ENCODE assay signal across 18 cellular contexts in genomic region chr10:5461914-5462840, GRCh38. TPM values are rescaled to one million over a fixed set of nuclear protein-coding genes. Genes with fewer than 3 reads are reported as not detected.
DNase-seq lines count a peak whose midpoint lies in the region; FAIRE-seq and TF ChIP-seq lines count a peak whose summit lies in the region.
"Had no signal": no experiment of that assay in that cellular context is flagged by ENCODE, and none has a peak within 500 bp of the region (broad histone marks: within the 10 kb centered on the region; RNA-seq: fewer than 3 reads in every experiment).

No MANE protein-coding gene starts in this region.

- no peak overlapping the region for H2AFZ ChIP-seq in H1 (ENCODE audit: low read length)

- H3K9me3 ChIP-seq in BLaER1, result no peaks in the 10 kb centered on the region
- H3K9me3 ChIP-seq in SJCRH30 (replicated peaks), result no peaks in the 10 kb centered on the region
- H3K9me3 ChIP-seq in H1 (ENCODE audit: insufficient read depth in 2 of 2, low read depth in 1 of 2, low read length in 1 of 2), result no peaks in the 10 kb centered on the region
- no peaks in the 10 kb centered on the region for H3K9me3 ChIP-seq in muscle layer of colon (ENCODE audit: low read length)
- H3K9me3 ChIP-seq in transverse colon, result no peaks in the 10 kb centered on the region
- H3K9me3 ChIP-seq: SJSA1, upper lobe of left lung had no signal

- H2BK12ac ChIP-seq in H1 (ENCODE audit: low read depth, low read length), result no peak overlapping the region

- H3K36me3 ChIP-seq in BLaER1 (peaks cover 33% of the 10 kb centered on the region), SJCRH30 (peaks cover 34% of the 10 kb centered on the region), H1 (ENCODE audit: control insufficient read depth in 2 of 4, insufficient read depth in 4 of 4, low read length in 3 of 4) (peaks cover 2 to 35% (median 26%) of the 10 kb centered on the region in 4 experiments; a peak in 7 of 8 replicates), muscle layer of colon (ENCODE audit: insufficient read depth, low read length) (peaks cover 18% of the 10 kb centered on the region), transverse colon (peaks cover 0 to 12% (median 6%) of the 10 kb centered on the region in 4 donors)

- H3K14ac ChIP-seq in H1 (ENCODE audit: insufficient read length), result no peak overlapping the region

- no peak overlapping the region for H4K8ac ChIP-seq in H1 (ENCODE audit: extremely low read depth, insufficient read depth, low read length)

- TF ChIP-seq CTCF in H1 (IDR thresholded peaks at IDR 0.05; ENCODE audit: control extremely low read depth in 1 of 3, insufficient read depth in 1 of 3, low read depth in 1 of 3, low read length in 3 of 3) (no peak), transverse colon (IDR thresholded peaks at IDR 0.05) (no peak)

- H2BK15ac ChIP-seq in H1 (ENCODE audit: low read length), result no peak overlapping the region

- H3K9ac ChIP-seq in BLaER1 (no peak overlapping the region), H1 (replicated peaks in 1 of 4; ENCODE audit: extremely low read depth in 1 of 4, low read depth in 3 of 4, low read length in 3 of 4) (no peak overlapping the region), muscle layer of colon (ENCODE audit: low read length) (no peak overlapping the region)

- H3K79me1 ChIP-seq in H1 (ENCODE audit: low read depth, low read length), result no peaks in the 10 kb centered on the region

- TF ChIP-seq EP300 in H1 (IDR thresholded peaks at IDR 0.05; ENCODE audit: borderline replicate concordance in 1 of 2, low read depth in 2 of 2, low read length in 2 of 2) (no peak), transverse colon (IDR thresholded peaks at IDR 0.05; ENCODE audit: low read depth) (no peak)

- peaks cover 8% of the 10 kb centered on the region; the same call in 1 of the 2 replicates for H3K23me2 ChIP-seq in H1 (ENCODE audit: low read depth, low read length)

- H4K91ac ChIP-seq in H1 (replicated peaks; ENCODE audit: insufficient read length, low read length), result no peak overlapping the region

- in situ Hi-C loops in transverse colon (cut with MboI; ENCODE audit: low pct_ligation_motif_present in 1 of 4, low pct_unique_long_range_greater_than_20kb in 1 of 4, low sequenced_read_pairs in 3 of 4), result no loop called here

- no peak overlapping the region for H2BK120ac ChIP-seq in H1 (replicated peaks; ENCODE audit: low read depth, low read length)

- TF ChIP-seq POLR2A in H1 (IDR thresholded peaks at IDR 0.05; ENCODE audit: control extremely low read depth in 1 of 2, low read depth in 2 of 2, low read length in 2 of 2), result peak in 1 of 2 experiments; percentile 30; a peak in 1 of 3 replicates
- no peak for TF ChIP-seq POLR2A in transverse colon (IDR thresholded peaks at IDR 0.05)

- H3K27ac ChIP-seq in BLaER1, result no peak overlapping the region
- peak overlapping the region; percentile 82 for H3K27ac ChIP-seq in SJCRH30
- H3K27ac ChIP-seq in H1 (ENCODE audit: low read depth, low read length), result no peak overlapping the region
- H3K27ac ChIP-seq in muscle layer of colon (ENCODE audit: low read depth, low read length), result peak overlapping the region; percentile 13
- no peak overlapping the region for H3K27ac ChIP-seq in transverse colon
- H3K27ac ChIP-seq: SJSA1, upper lobe of left lung had no signal

- H2AK5ac ChIP-seq in H1 (ENCODE audit: low read depth, low read length), result no peak overlapping the region; the same call in 1 of the 2 replicates

- H3K4me2 ChIP-seq in BLaER1, result peak overlapping the region; percentile 60
- no peak overlapping the region for H3K4me2 ChIP-seq in H1 (ENCODE audit: insufficient read depth in 1 of 2, low read depth in 2 of 2, low read length in 2 of 2)

- intact Hi-C loops in transverse colon (cut with DNase I; ENCODE audit: low total_unique reads), result no loop called here

- H3K27me3 ChIP-seq in BLaER1, result no peaks in the 10 kb centered on the region
- H3K27me3 ChIP-seq in SJCRH30, result no peaks in the 10 kb centered on the region
- no peaks in the 10 kb centered on the region for H3K27me3 ChIP-seq in H1 (replicated peaks in 1 of 4; ENCODE audit: control insufficient read depth in 3 of 4, extremely low read depth in 1 of 4, insufficient read depth in 3 of 4, low read length in 3 of 4)
- H3K27me3 ChIP-seq in muscle layer of colon (ENCODE audit: control insufficient read depth in 1 of 2, insufficient read depth in 2 of 2, low read length in 2 of 2), result no peaks in the 10 kb centered on the region
- no peaks in the 10 kb centered on the region for H3K27me3 ChIP-seq in transverse colon
- H3K27me3 ChIP-seq: SJSA1, upper lobe of left lung had no signal

- no peaks in the 10 kb centered on the region for H3K79me2 ChIP-seq in H1 (ENCODE audit: control insufficient read depth in 1 of 2, insufficient read depth in 2 of 2, low read length in 2 of 2)

- no peak for TF ChIP-seq RAD21 in H1 (IDR thresholded peaks at IDR 0.05 in 1 of 2, conservative IDR thresholded peaks at IDR 0.05 in 1 of 2; ENCODE audit: low read depth in 2 of 2, low read length in 2 of 2)

- 0 out of 2 replicates have a peak overlapping the region, but pooled peaks have one; percentile 6 for H2BK5ac ChIP-seq in H1 (ENCODE audit: low read depth, low read length)

- H3K4me3 ChIP-seq in BLaER1, result no peak overlapping the region
- peak overlapping the region; percentile 9; the same call in 1 of the 2 replicates for H3K4me3 ChIP-seq in SJCRH30
- H3K4me3 ChIP-seq in H1 (ENCODE audit: extremely low read depth in 1 of 4, insufficient read depth in 2 of 4, low read depth in 3 of 4, low read length in 4 of 4), result no peak overlapping the region
- no peak overlapping the region for H3K4me3 ChIP-seq in muscle layer of colon (ENCODE audit: low read depth in 1 of 2, low read length in 2 of 2)
- H3K4me3 ChIP-seq in transverse colon, result no peak overlapping the region
- H3K4me3 ChIP-seq: SJSA1, upper lobe of left lung had no signal

- POLR2A ChIA-PET in H1 (lab: Charles Lee; ENCODE audit: partially characterized antibody), result interaction anchor here (0.9 to 4.6 kb wide), 13 partner anchors 10 to 153 kb away, joined by 3 to 44 read pairs (median 4); partner anchors contain the start of genes CALML3 and CALML5

- no peak overlapping the region for H3K23ac ChIP-seq in H1 (ENCODE audit: insufficient read length)

- peak overlapping the region; percentile 51; the same call in 1 of the 2 replicates for H2BK20ac ChIP-seq in H1 (ENCODE audit: low read length)

- FAIRE-seq in H1 (lab: Jason Lieb, UNC), result no peak

- peak; percentile 62 to 79 for DNase-seq in SJCRH30
- DNase-seq in H1 (ENCODE audit: low read depth in 1 of 2, low spot score in 2 of 2), result peak in 1 of 2 experiments; percentile 46
- no peak for DNase-seq in hypothalamus (lab: John Stamatoyannopoulos, UW)
- DNase-seq in NCI-H2081 treated with DMSO at 0.1 percent for 48 hours (lab: John Stamatoyannopoulos, UW), result no peak
- no peak for DNase-seq in transverse colon
- DNase-seq in NCI-H1417 (lab: John Stamatoyannopoulos, UW), result no peak
- DNase-seq: activated CD4-positive, CD25-positive, alpha-beta regulatory T cell treated with anti-CD3 and anti-CD28 coated beads, Interleukin-2, amount 50 U/mL, for 72 hours; hippocampal formation; NCI-H524; retina; upper lobe of left lung had no signal

- 79% methylated on average over 17 of the region's 17 CpGs; no CpG with 5 or more reads in 1 of the 2 experiments for WGBS in H1 (ENCODE audit: extremely low coverage in 1 of 2, insufficient coverage in 1 of 2, insufficient read length in 1 of 2, insufficient replicate concordance in 2 of 2, low coverage in 1 of 2, low lambda C conversion rate in 2 of 2, missing lambda C conversion rate in 1 of 2), 2 experiments
- WGBS in transverse colon (ENCODE audit: low coverage in 1 of 2), 2 donors, result 68 to 71% methylated on average over 17 of the region's 17 CpGs

- no peak overlapping the region for H3K4ac ChIP-seq in H1 (replicated peaks; ENCODE audit: insufficient read length, low read depth, low read length)

- no peak overlapping the region for H4K5ac ChIP-seq in H1 (ENCODE audit: insufficient read length, low read depth, low read length)

- H4K20me1 ChIP-seq in BLaER1 (no peaks in the 10 kb centered on the region), H1 (replicated peaks in 1 of 2; ENCODE audit: control insufficient read depth in 1 of 2, insufficient read depth in 2 of 2, low read length in 2 of 2) (no peaks in the 10 kb centered on the region)

- H3K18ac ChIP-seq in H1 (ENCODE audit: extremely low read depth, low read length), result peak overlapping the region; percentile 27

- peaks cover 23% of the 10 kb centered on the region for H3K4me1 ChIP-seq in BLaER1
- H3K4me1 ChIP-seq in SJCRH30, result peaks cover 42% of the 10 kb centered on the region
- peaks cover 8 to 17% (median 11%) of the 10 kb centered on the region in 4 experiments for H3K4me1 ChIP-seq in H1 (replicated peaks in 1 of 4; ENCODE audit: control insufficient read depth in 3 of 4, insufficient read depth in 4 of 4, low read length in 3 of 4)
- peaks cover 41% of the 10 kb centered on the region for H3K4me1 ChIP-seq in muscle layer of colon (ENCODE audit: insufficient read depth, low read length)
- peaks cover 14 to 29% (median 24%) of the 10 kb centered on the region in 4 donors for H3K4me1 ChIP-seq in transverse colon
- H3K4me1 ChIP-seq: SJSA1 had no signal

- no peak overlapping the region for H3K56ac ChIP-seq in H1 (replicated peaks; ENCODE audit: insufficient read length, low read depth, low read length)

- CTCF ChIA-PET in H1 (lab: Charles Lee; ENCODE audit: partially characterized antibody), result interaction anchor here (0.6 to 4.7 kb wide), 12 partner anchors 15 to 512 kb away, joined by 3 to 25 read pairs (median 4); no protein-coding TSS in a partner anchor

RNA-seq across cellular contexts. Expression of gene CALML5, which starts 37.2 kb away (rescaled TPM):
- total RNA-seq in SJCRH30 (2014; rRNA removed; shearing (Covaris generic)), result not detected in 2 replicates
- 0.38 TPM in 1 of 2 replicates, not detected in the other for total RNA-seq in H1 (2021; fragmentation: NEBNext Ultra II Directional; extraction: Animal tissue kit (Norgen Biotek cat#: 25700))
- 0.09 TPM in 1 of 2 replicates, not detected in the other for polyA plus RNA-seq in H1 (2011; rRNA removed)
- not detected for polyA plus RNA-seq in H1 (2011; cell fraction: cytosol; rRNA removed)
- polyA plus RNA-seq in H1 (2011; cell fraction: nucleus; rRNA removed), result not detected
- not detected in 4 replicates for polyA plus RNA-seq in H1 (2012, experiment 1 of 2)
- polyA plus RNA-seq in H1 (2012, experiment 2 of 2), result not detected
- polyA plus RNA-seq in H1 (2013, experiment 1 of 2), result not detected
- polyA plus RNA-seq in H1 (2013, experiment 2 of 2), result not detected
- not detected in 2 replicates for polyA minus RNA-seq in H1 (2011; rRNA and poly(A)+ RNA removed)
- polyA minus RNA-seq in H1 (2011; cell fraction: cytosol; rRNA and poly(A)+ RNA removed), result not detected
- not detected for polyA minus RNA-seq in H1 (2011; cell fraction: nucleus; rRNA and poly(A)+ RNA removed)
- not detected for total RNA-seq in transverse colon
- total RNA-seq: activated T-helper 17 cell treated with anti-CD3 and anti-CD28 coated beads, Interleukin-2, amount 50 U/mL, for 72 hours; dermis microvascular lymphatic vessel endothelial cell; lung microvascular endothelial cell; M059J; SJSA1; upper lobe of left lung had no signal

RNA-seq across cellular contexts. Expression of gene NET1, which starts 49.8 kb away (rescaled TPM):
- 153 and 154 TPM in 2 replicates for total RNA-seq in SJCRH30 (2014; rRNA removed; shearing (Covaris generic))
- 109 and 117 TPM in 2 replicates for total RNA-seq in H1 (2021; fragmentation: NEBNext Ultra II Directional; extraction: Animal tissue kit (Norgen Biotek cat#: 25700))
- polyA plus RNA-seq in H1 (2011; rRNA removed), result 21.5 and 24.3 TPM in 2 replicates
- 40.9 TPM for polyA plus RNA-seq in H1 (2011; cell fraction: cytosol; rRNA removed)
- polyA plus RNA-seq in H1 (2011; cell fraction: nucleus; rRNA removed), result 24.5 TPM
- 30.9 to 52.0 TPM (median 38.6 TPM) in 4 replicates for polyA plus RNA-seq in H1 (2012, experiment 1 of 2)
- 6.0 TPM for polyA plus RNA-seq in H1 (2012, experiment 2 of 2)
- polyA plus RNA-seq in H1 (2013, experiment 1 of 2), result 58.8 TPM
- 58.2 TPM for polyA plus RNA-seq in H1 (2013, experiment 2 of 2)
- 82.4 and 91.8 TPM in 2 replicates for polyA minus RNA-seq in H1 (2011; rRNA and poly(A)+ RNA removed)
- 82.1 TPM for polyA minus RNA-seq in H1 (2011; cell fraction: cytosol; rRNA and poly(A)+ RNA removed)
- polyA minus RNA-seq in H1 (2011; cell fraction: nucleus; rRNA and poly(A)+ RNA removed), result 61.9 TPM
- total RNA-seq in transverse colon, result 100 to 1,000 TPM in 3 of 4 donors, 10 to 100 TPM in 1; 90.0 to 311 (median 289) TPM

RNA-seq across cellular contexts. Expression of gene TUBAL3, which starts 57.5 kb away (rescaled TPM):
- not detected in 2 replicates for total RNA-seq in SJCRH30 (2014; rRNA removed; shearing (Covaris generic))
- total RNA-seq in H1 (2021; fragmentation: NEBNext Ultra II Directional; extraction: Animal tissue kit (Norgen Biotek cat#: 25700)), result not detected in 2 replicates
- 0.05 and 0.17 TPM in 2 replicates for polyA plus RNA-seq in H1 (2011; rRNA removed)
- 0.06 TPM for polyA plus RNA-seq in H1 (2011; cell fraction: cytosol; rRNA removed)
- not detected for polyA plus RNA-seq in H1 (2011; cell fraction: nucleus; rRNA removed)
- polyA plus RNA-seq in H1 (2012, experiment 1 of 2), result 0.20 to 0.24 TPM in 2 of 4 replicates, not detected in the others
- not detected for polyA plus RNA-seq in H1 (2012, experiment 2 of 2)
- polyA plus RNA-seq in H1 (2013, experiment 1 of 2), result 0.14 TPM
- polyA plus RNA-seq in H1 (2013, experiment 2 of 2), result 0.11 TPM
- polyA minus RNA-seq in H1 (2011; rRNA and poly(A)+ RNA removed), result 0.24 TPM in 1 of 2 replicates, not detected in the other
- not detected for polyA minus RNA-seq in H1 (2011; cell fraction: cytosol; rRNA and poly(A)+ RNA removed)
- not detected for polyA minus RNA-seq in H1 (2011; cell fraction: nucleus; rRNA and poly(A)+ RNA removed)
- total RNA-seq in transverse colon, result 10 to 100 TPM in 3 of 4 donors, under 1 TPM in 1; 0.40 to 78.1 (median 49.0) TPM
- total RNA-seq: activated T-helper 17 cell treated with anti-CD3 and anti-CD28 coated beads, Interleukin-2, amount 50 U/mL, for 72 hours; dermis microvascular lymphatic vessel endothelial cell; lung microvascular endothelial cell; M059J; SJSA1 had no signal

Comparison
In these comparisons a context has a peak if more than half of its experiments do, and no peak if none do; other contexts are left out.
1. H3K27ac ChIP-seq: peak in SJCRH30 (single experiment) and muscle layer of colon (single experiment); none in BLaER1 (single experiment), H1 (single experiment) and transverse colon (0 of 4).
2. DNase-seq: peak in SJCRH30 (2 of 2); none in hypothalamus (0 of 51), NCI-H2081 treated with DMSO at 0.1 percent for 48 hours (single experiment), transverse colon (single experiment) and NCI-H1417 (0 of 3).